8 cellular contexts compared by ENCODE assay signal in the genomic region with DNA sequence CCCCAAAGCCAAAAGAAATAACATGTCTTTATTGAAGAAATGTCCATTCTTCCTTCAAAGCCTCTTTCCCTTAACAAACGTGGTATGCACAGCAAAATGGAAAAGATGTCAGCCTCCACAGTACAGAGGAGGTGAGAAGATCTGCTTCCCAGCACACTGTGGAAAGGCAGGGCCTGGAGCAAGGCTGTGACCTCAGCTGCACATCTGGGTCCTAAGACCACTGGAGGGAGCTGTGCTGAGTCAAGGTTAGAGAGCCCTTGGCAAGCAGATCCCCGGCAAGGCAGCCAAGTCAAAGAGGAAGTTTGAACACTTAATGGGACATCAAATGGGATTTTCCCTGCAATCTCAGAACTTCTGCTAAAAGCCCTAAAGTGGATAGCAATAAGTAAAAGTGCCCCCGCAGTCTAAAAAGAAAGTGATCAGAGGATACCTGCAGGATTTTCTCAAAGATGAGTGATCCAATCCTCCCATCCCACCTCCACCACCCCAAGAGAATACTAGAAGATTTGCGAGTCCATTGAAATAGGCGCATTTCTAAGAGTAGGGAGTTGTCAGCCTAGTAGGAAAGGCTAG. TPM values are rescaled to one million over a fixed set of nuclear protein-coding genes. Genes with fewer than 3 reads are reported as not detected.
DNase-seq lines count a peak whose midpoint lies in the region; ATAC-seq and TF ChIP-seq lines count a peak whose summit lies in the region.

No MANE protein-coding gene starts in this region.

- no peaks in the 10 kb centered on the region for H3K79me2 ChIP-seq in OCI-LY1 (ENCODE audit: insufficient read depth, low read length)

- H3K4me1 ChIP-seq in OCI-LY1 (ENCODE audit: insufficient read depth, low read length, severe bottlenecking) = no peaks in the 10 kb centered on the region
- H3K4me1 ChIP-seq in CD8-positive, alpha-beta memory T cell (ENCODE audit: insufficient read depth, low read length) = no peaks in the 10 kb centered on the region

- H3K27me3 Mint-ChIP-seq in neural crest cell (ENCODE audit: low read depth) = no peaks in the 10 kb centered on the region
- H3K27me3 Mint-ChIP-seq in CD8-positive, alpha-beta memory T cell = peaks cover 39 to 60% of the 10 kb centered on the region in 2 donors

- in situ Hi-C loops in ACHN (cut with HindIII; ENCODE audit: low pct_ligation_motif_present, low pct_unique_long_range_greater_than_20kb, low sequenced_read_pairs) = no loop called here

- no peaks in the 10 kb centered on the region for H3K36me3 ChIP-seq in OCI-LY1 (ENCODE audit: insufficient read depth, low read length)
- no peaks in the 10 kb centered on the region for H3K36me3 ChIP-seq in CD8-positive, alpha-beta memory T cell (ENCODE audit: insufficient read depth, low read length)

- H3K27ac Mint-ChIP-seq in neural crest cell (ENCODE audit: unreplicated experiment) = no peak overlapping the region
- H3K27ac Mint-ChIP-seq in CD8-positive, alpha-beta memory T cell = no peak overlapping the region

- no peaks in the 10 kb centered on the region for H4K20me1 ChIP-seq in OCI-LY1 (ENCODE audit: insufficient read depth, low read length)

- no peaks in the 10 kb centered on the region for H3K36me3 Mint-ChIP-seq in neural crest cell (ENCODE audit: low read depth)
- no peaks in the 10 kb centered on the region for H3K36me3 Mint-ChIP-seq in CD8-positive, alpha-beta memory T cell

- peak overlapping the region; percentile 48 for H3K4me3 Mint-ChIP-seq in neural crest cell
- no peak overlapping the region for H3K4me3 Mint-ChIP-seq in CD8-positive, alpha-beta memory T cell

- DNase-seq in ACHN (peak; percentile 53), GM12865 (ENCODE audit: low read depth) (peak; percentile 47), epithelial cell of proximal tubule (ENCODE audit: low read depth) (no peak), neural crest cell (ENCODE audit: low read depth, low spot score) (peak; percentile 31)
- no peak for DNase-seq in CD8-positive, alpha-beta memory T cell
- DNase-seq in activated naive CD4-positive, alpha-beta T cell treated with Interleukin-2 at 50 U/mL for 16 hours = no peak

- no peak overlapping the region for H3K4me2 ChIP-seq in OCI-LY1 (ENCODE audit: low read length)

- CTCF ChIA-PET in CD8-positive, alpha-beta memory T cell (lab: Charles Lee) = interaction anchor here (0.8 to 2.1 kb wide), 2 partner anchors 28 to 70 kb away, joined by 3 to 9 read pairs; no protein-coding TSS in a partner anchor

- H3K9me2 ChIP-seq in OCI-LY1 (ENCODE audit: low read depth, low read length) = no peaks in the 10 kb centered on the region

- TF ChIP-seq CTCF in GM12865 (IDR thresholded peaks at IDR 0.05; ENCODE audit: insufficient read depth, low read depth, low read length, missing control alignments) (peak; percentile 55), OCI-LY1 (IDR thresholded peaks at IDR 0.05; ENCODE audit: low read length) (peak; percentile 54; the same call in 1 of the 2 replicates), epithelial cell of proximal tubule (conservative IDR thresholded peaks at IDR 0.05; ENCODE audit: low read depth, low read length) (peak; percentile 58), neural crest cell (conservative IDR thresholded peaks at IDR 0.05) (peak; percentile 49)

- peaks cover 34% of the 10 kb centered on the region for H3K4me1 Mint-ChIP-seq in neural crest cell
- H3K4me1 Mint-ChIP-seq in CD8-positive, alpha-beta memory T cell = no peaks in the 10 kb centered on the region

- no peaks in the 10 kb centered on the region; the same call in 1 of the 2 replicates for H3K27me3 ChIP-seq in OCI-LY1 (ENCODE audit: insufficient read depth, low read length)
- no peaks in the 10 kb centered on the region for H3K27me3 ChIP-seq in CD8-positive, alpha-beta memory T cell (ENCODE audit: insufficient read depth, low read length, poor library complexity, severe bottlenecking)

- POLR2A ChIA-PET in CD8-positive, alpha-beta memory T cell (lab: Charles Lee) = no interaction called here

- H3K9me3 Mint-ChIP-seq in neural crest cell = no peaks in the 10 kb centered on the region
- no peaks in the 10 kb centered on the region for H3K9me3 Mint-ChIP-seq in CD8-positive, alpha-beta memory T cell

- no peak for ATAC-seq in GM18867 (IDR thresholded peaks at IDR 0.05; ENCODE audit: unreplicated experiment)

- no peaks in the 10 kb centered on the region for H3F3A ChIP-seq in OCI-LY1 (ENCODE audit: insufficient read depth, low read length)

- H3K4me3 ChIP-seq in GM12865 (ENCODE audit: low read depth, low read length) (no peak overlapping the region), OCI-LY1 (ENCODE audit: low read depth, low read length, poor library complexity, severe bottlenecking) (no peak overlapping the region), epithelial cell of proximal tubule (ENCODE audit: low read depth, low read length) (no peak overlapping the region)
- H3K4me3 ChIP-seq in CD8-positive, alpha-beta memory T cell (ENCODE audit: low read length) = no peak overlapping the region

- no peaks in the 10 kb centered on the region for H3K9me3 ChIP-seq in OCI-LY1 (ENCODE audit: low read length)
- H3K9me3 ChIP-seq in CD8-positive, alpha-beta memory T cell (ENCODE audit: low read length) = no peaks in the 10 kb centered on the region

- H2AFZ ChIP-seq in OCI-LY1 (ENCODE audit: low read length) = no peak overlapping the region

- no peak overlapping the region for H3K27ac ChIP-seq in OCI-LY1 (ENCODE audit: low read depth, low read length, poor library complexity, severe bottlenecking)
- no peak overlapping the region for H3K27ac ChIP-seq in CD8-positive, alpha-beta memory T cell (ENCODE audit: low read depth, low read length)

- H3K9ac ChIP-seq in OCI-LY1 (ENCODE audit: low read length) = no peak overlapping the region

RNA-seq across cellular contexts. Expression of gene UNC5CL, which starts 39.4 kb away (rescaled TPM):
- total RNA-seq in epithelial cell of proximal tubule = 0.58 and 2.2 TPM in 2 replicates
- 1.5 and 1.6 TPM in 2 replicates for total RNA-seq in neural crest cell
- total RNA-seq in CD8-positive, alpha-beta memory T cell = 1 to 10 TPM; 1.1 to 1.8 TPM
- polyA plus RNA-seq in CD8-positive, alpha-beta memory T cell = 0.40 TPM

RNA-seq across cellular contexts. Expression of gene TSPO2, which starts 42.7 kb away (rescaled TPM):
- not detected in 2 replicates for total RNA-seq in epithelial cell of proximal tubule
- not detected in 2 replicates for total RNA-seq in neural crest cell
- not detected for total RNA-seq in CD8-positive, alpha-beta memory T cell
- not detected for polyA plus RNA-seq in CD8-positive, alpha-beta memory T cell

RNA-seq across cellular contexts. Expression of gene APOBEC2, which starts 53.4 kb away (rescaled TPM):
- total RNA-seq in epithelial cell of proximal tubule = not detected in 2 replicates
- not detected in 2 replicates for total RNA-seq in neural crest cell
- not detected for total RNA-seq in CD8-positive, alpha-beta memory T cell
- not detected for polyA plus RNA-seq in CD8-positive, alpha-beta memory T cell

Comparison
In these comparisons a context has a peak if more than half of its experiments do, and no peak if none do; other contexts are left out.
1. DNase-seq: peak in ACHN (single experiment), GM12865 (single experiment) and neural crest cell (single experiment); none in epithelial cell of proximal tubule (single experiment), CD8-positive, alpha-beta memory T cell (0 of 5) and activated naive CD4-positive, alpha-beta T cell treated with Interleukin-2 at 50 U/mL for 16 hours (single experiment).
2. Peak in every context shown above with its lines, with median percentiles within 50 percentile points of each other: CTCF ChIP-seq.